ENCODE assay signal across 8 cellular contexts in genomic region chr15:66294157-66294931, GRCh38. TPM values are rescaled to one million over a fixed set of nuclear protein-coding genes. Genes with fewer than 3 reads are reported as not detected.
DNase-seq lines count a peak whose midpoint lies in the region; ATAC-seq and TF ChIP-seq lines count a peak whose summit lies in the region.

No MANE protein-coding gene starts in this region.

- peaks cover 53% of the 10 kb centered on the region for H3K4me1 Mint-ChIP-seq in activated naive CD4-positive, alpha-beta T cell treated with anti-CD3 and anti-CD28 coated beads, Interleukin-2, amount 10 ng/mL, durations not matched to agents 7 days and 5 days
- H3K4me1 Mint-ChIP-seq in activated T-cell treated with anti-CD3 and anti-CD28 coated beads, Interleukin-2, amount 50 U/mL, for 72 hours (ENCODE audit: low read depth): peaks cover 56% of the 10 kb centered on the region
- peaks cover 31% of the 10 kb centered on the region for H3K4me1 Mint-ChIP-seq in osteocyte (ENCODE audit: unreplicated experiment)

- no peak for TF ChIP-seq POLR2A in gastroesophageal sphincter (IDR thresholded peaks at IDR 0.05)

- peak overlapping the region; percentile 83 for H3K4me3 Mint-ChIP-seq in activated naive CD4-positive, alpha-beta T cell treated with anti-CD3 and anti-CD28 coated beads, Interleukin-2, amount 10 ng/mL, durations not matched to agents 7 days and 5 days
- peak overlapping the region; percentile 90 to 94 for H3K4me3 Mint-ChIP-seq in activated T-cell treated with anti-CD3 and anti-CD28 coated beads, Interleukin-2, amount 50 U/mL, for 72 hours
- peak overlapping the region; percentile 77 for H3K4me3 Mint-ChIP-seq in osteocyte (ENCODE audit: unreplicated experiment)

- no peaks in the 10 kb centered on the region for H3K9me3 ChIP-seq in gastroesophageal sphincter

- H3K27me3 Mint-ChIP-seq in activated naive CD4-positive, alpha-beta T cell treated with anti-CD3 and anti-CD28 coated beads, Interleukin-2, amount 10 ng/mL, durations not matched to agents 7 days and 5 days: peaks cover 1% of the 10 kb centered on the region
- no peaks in the 10 kb centered on the region for H3K27me3 Mint-ChIP-seq in activated T-cell treated with anti-CD3 and anti-CD28 coated beads, Interleukin-2, amount 50 U/mL, for 72 hours (ENCODE audit: low read depth)
- no peaks in the 10 kb centered on the region for H3K27me3 Mint-ChIP-seq in osteocyte (ENCODE audit: unreplicated experiment)

- H3K9me3 Mint-ChIP-seq in activated naive CD4-positive, alpha-beta T cell treated with anti-CD3 and anti-CD28 coated beads, Interleukin-2, amount 10 ng/mL, durations not matched to agents 7 days and 5 days: no peaks in the 10 kb centered on the region
- no peaks in the 10 kb centered on the region for H3K9me3 Mint-ChIP-seq in activated T-cell treated with anti-CD3 and anti-CD28 coated beads, Interleukin-2, amount 50 U/mL, for 72 hours
- no peaks in the 10 kb centered on the region for H3K9me3 Mint-ChIP-seq in osteocyte (ENCODE audit: unreplicated experiment)

- CTCF ChIA-PET in activated naive CD4-positive, alpha-beta T cell treated with anti-CD3 and anti-CD28 coated beads, Interleukin-2, amount 10 ng/mL, durations not matched to agents 7 days and 5 days (lab: Charles Lee): interaction anchor here (0.6 to 2.2 kb wide), 2 partner anchors 204 to 1699 kb away, joined by 3 to 9 read pairs; no protein-coding TSS in a partner anchor

- H3K27me3 ChIP-seq in gastroesophageal sphincter: no peaks in the 10 kb centered on the region

- no peak for TF ChIP-seq EP300 in gastroesophageal sphincter (IDR thresholded peaks at IDR 0.05)

- no peak for TF ChIP-seq CTCF in gastroesophageal sphincter (IDR thresholded peaks at IDR 0.05)
- TF ChIP-seq CTCF in osteocyte (IDR thresholded peaks at IDR 0.05): no peak

- DNase-seq in activated naive CD4-positive, alpha-beta T cell treated with anti-CD3 and anti-CD28 coated beads, Interleukin-2, amount 10 ng/mL, durations not matched to agents 7 days and 5 days: no peak
- DNase-seq in activated naive CD4-positive, alpha-beta T cell treated with anti-CD3 and anti-CD28 coated beads, Interleukin-2, amount 50 U/mL, for 16 hours: no peak
- DNase-seq in NCI-H2081 (lab: John Stamatoyannopoulos, UW): peak; percentile 65 to 86
- DNase-seq in activated T-cell treated with anti-CD3 and anti-CD28 coated beads, Interleukin-2, amount 50 U/mL, for 72 hours: peak; percentile 10 to 37
- no peak for DNase-seq in osteocyte (ENCODE audit: extremely low spot score, unreplicated experiment)
- DNase-seq in retina: no peak

- H3K4me1 ChIP-seq in gastroesophageal sphincter: peaks cover 0 to 50% (median 9%) of the 10 kb centered on the region in 3 donors

- peak overlapping the region; percentile 68 to 96 (median 88) for H3K27ac ChIP-seq in gastroesophageal sphincter

- WGBS in gastroesophageal sphincter (ENCODE audit: low coverage in 1 of 2), 2 donors: 2 to 5% methylated on average over 5 to 11 of the region's 16 CpGs

- peaks cover 23% of the 10 kb centered on the region for H3K36me3 Mint-ChIP-seq in activated naive CD4-positive, alpha-beta T cell treated with anti-CD3 and anti-CD28 coated beads, Interleukin-2, amount 10 ng/mL, durations not matched to agents 7 days and 5 days
- peaks cover 0 to 7% of the 10 kb centered on the region in 2 donors for H3K36me3 Mint-ChIP-seq in activated T-cell treated with anti-CD3 and anti-CD28 coated beads, Interleukin-2, amount 50 U/mL, for 72 hours (ENCODE audit: insufficient read depth in 2 of 2)
- H3K36me3 Mint-ChIP-seq in osteocyte (ENCODE audit: unreplicated experiment): peaks cover 2% of the 10 kb centered on the region

- peak; percentile 27 for ATAC-seq in HG02678 (IDR thresholded peaks at IDR 0.05; ENCODE audit: unreplicated experiment)
- ATAC-seq in activated T-cell treated with anti-CD3 and anti-CD28 coated beads, Interleukin-2, amount 50 U/mL, for 72 hours (replicated peaks in 1 of 2): peak in 1 of 2 donors; percentile 3
- no peak for ATAC-seq in gastroesophageal sphincter

- peak overlapping the region; percentile 73 to 83 for H3K4me3 ChIP-seq in gastroesophageal sphincter

- H3K36me3 ChIP-seq in gastroesophageal sphincter: peaks cover 0 to 13% of the 10 kb centered on the region in 2 donors

- H3K27ac Mint-ChIP-seq in activated naive CD4-positive, alpha-beta T cell treated with anti-CD3 and anti-CD28 coated beads, Interleukin-2, amount 10 ng/mL, durations not matched to agents 7 days and 5 days: peak overlapping the region; percentile 95
- H3K27ac Mint-ChIP-seq in activated T-cell treated with anti-CD3 and anti-CD28 coated beads, Interleukin-2, amount 50 U/mL, for 72 hours: peak overlapping the region; percentile 93
- peak overlapping the region; percentile 84 for H3K27ac Mint-ChIP-seq in osteocyte (ENCODE audit: unreplicated experiment)

RNA-seq across cellular contexts. Expression of gene DIS3L, which starts 1.0 kb away (rescaled TPM):
- 10 to 100 TPM; 22.2 to 31.5 TPM for total RNA-seq in activated T-cell treated with anti-CD3 and anti-CD28 coated beads, Interleukin-2, amount 50 U/mL, for 72 hours
- total RNA-seq in gastroesophageal sphincter: 10 to 100 TPM; 33.9 to 40.0 (median 35.2) TPM
- total RNA-seq in osteocyte: 24.7 and 28.3 TPM in 2 replicates

RNA-seq across cellular contexts. Expression of gene MEGF11, which starts 40.8 kb away (rescaled TPM):
- not detected for total RNA-seq in activated T-cell treated with anti-CD3 and anti-CD28 coated beads, Interleukin-2, amount 50 U/mL, for 72 hours
- under 1 TPM in 1 of 4 donors, not detected in 3; 0.08 TPM for total RNA-seq in gastroesophageal sphincter
- total RNA-seq in osteocyte: 0.26 TPM in 1 of 2 replicates, not detected in the other

Comparison
In these comparisons a context has a peak if more than half of its experiments do, and no peak if none do; other contexts are left out.
1. DNase-seq: peak in NCI-H2081 (2 of 2) and activated T-cell treated with anti-CD3 and anti-CD28 coated beads, Interleukin-2, amount 50 U/mL, for 72 hours (2 of 2); none in activated naive CD4-positive, alpha-beta T cell treated with anti-CD3 and anti-CD28 coated beads, Interleukin-2, amount 10 ng/mL, durations not matched to agents 7 days and 5 days (single experiment), activated naive CD4-positive, alpha-beta T cell treated with anti-CD3 and anti-CD28 coated beads, Interleukin-2, amount 50 U/mL, for 16 hours (single experiment), osteocyte (single experiment) and retina (single experiment).
2. Peak in every context shown above with its lines, with median percentiles within 50 percentile points of each other: H3K27ac Mint-ChIP-seq and H3K4me3 Mint-ChIP-seq.